In the genomic region with DNA sequence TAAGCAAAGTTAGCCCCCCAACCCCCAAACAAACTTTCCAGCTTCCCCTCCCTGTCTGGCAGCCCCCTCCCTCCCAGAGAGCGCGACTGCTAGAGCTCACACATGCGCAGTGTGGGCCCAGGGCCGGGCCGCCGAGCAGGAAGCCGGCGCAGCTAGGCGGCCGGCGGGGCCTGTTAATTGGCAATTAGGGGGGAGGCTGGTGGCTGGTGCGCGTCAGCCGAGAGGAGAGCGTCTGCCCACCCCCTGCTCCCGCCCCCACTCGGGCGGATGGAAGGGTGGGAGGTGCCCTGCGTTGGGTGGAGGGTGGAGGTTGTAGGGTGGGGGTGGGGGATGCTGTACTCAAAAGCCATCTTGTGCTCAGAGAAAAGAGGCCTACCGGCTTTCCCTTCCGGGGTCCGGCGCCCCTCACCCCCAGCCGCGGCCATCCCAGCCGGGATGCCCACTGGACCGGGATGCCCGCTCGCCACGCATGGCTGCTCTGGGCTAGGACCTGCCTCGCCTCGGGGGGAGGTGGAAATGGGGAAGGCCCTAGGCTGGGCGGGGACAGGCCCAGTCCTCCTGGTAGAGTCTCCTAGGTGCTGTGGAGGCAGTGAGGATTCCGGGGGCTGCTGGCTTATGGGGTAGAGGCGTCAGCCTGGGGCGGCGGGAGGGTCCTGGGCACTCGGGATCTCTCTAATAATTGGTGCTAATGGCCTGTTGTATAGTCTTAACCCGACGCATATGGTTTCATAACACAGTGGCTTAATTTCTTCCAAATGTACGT, we compare ENCODE assay signal across 8 cellular contexts. TPM values are rescaled to one million over a fixed set of nuclear protein-coding genes. Genes with fewer than 3 reads are reported as not detected.
DNase-seq lines count a peak whose midpoint lies in the region; ATAC-seq and TF ChIP-seq lines count a peak whose summit lies in the region.

No MANE protein-coding gene starts in this region.

- no peaks in the 10 kb centered on the region for H3K36me3 ChIP-seq in A673 (ENCODE audit: insufficient read depth, low read length, poor library complexity, severe bottlenecking)
- no peaks in the 10 kb centered on the region for H3K36me3 ChIP-seq in colonic mucosa
- no peaks in the 10 kb centered on the region for H3K36me3 ChIP-seq in right lobe of liver

- CTCF ChIA-PET in A673 (lab: Charles Lee): interaction anchor here (0.7 to 2.2 kb wide), 6 partner anchors 9 to 827 kb away, joined by 3 to 21 read pairs (median 12); partner anchors contain the start of genes HOXC10 and HOXC8

- peaks cover 59% of the 10 kb centered on the region for H3K4me1 ChIP-seq in A673 (ENCODE audit: insufficient read depth, low read length, poor library complexity, severe bottlenecking)
- H3K4me1 ChIP-seq in colonic mucosa: peaks cover 6% of the 10 kb centered on the region
- H3K4me1 ChIP-seq in right lobe of liver: peaks cover 0 to 4% (median 0%) of the 10 kb centered on the region in 4 donors

- 6% methylated on average over 14 of the region's 41 CpGs for WGBS in right lobe of liver (ENCODE audit: insufficient coverage, low coverage, low lambda C conversion rate, missing lambda C conversion rate)

- BruUV-seq in A673 (replicated peaks; lab: Mats Ljungman, UMichigan): TSS peak; percentile 27

- TF ChIP-seq CTCF in A673 (conservative IDR thresholded peaks at IDR 0.05; ENCODE audit: low read depth, low read length) (no peak), colonic mucosa (IDR thresholded peaks at IDR 0.05) (no peak), right lobe of liver (IDR thresholded peaks at IDR 0.05) (no peak)

- ATAC-seq in GM18520 (IDR thresholded peaks at IDR 0.05; ENCODE audit: unreplicated experiment): peak; percentile 58
- peak; percentile 73 for ATAC-seq in HG03045 (IDR thresholded peaks at IDR 0.05; ENCODE audit: unreplicated experiment)
- peak; percentile 66 to 85 (median 76) for ATAC-seq in right lobe of liver

- intact Hi-C loops in A673 (cut with micrococcal nuclease; ENCODE audit: unreplicated experiment): no loop called here
- intact Hi-C loops in colonic mucosa (cut with DNase I): no loop called here
- intact Hi-C loops in right lobe of liver (cut with DNase I): no loop called here

- peak overlapping the region; percentile 97 for H3K27ac ChIP-seq in A673 (ENCODE audit: low read depth, low read length, poor library complexity, severe bottlenecking)
- H3K27ac ChIP-seq in colonic mucosa: no peak overlapping the region
- H3K27ac ChIP-seq in right lobe of liver: no peak overlapping the region

- peak overlapping the region; percentile 40 to 73 for H3K9ac ChIP-seq in colonic mucosa (ENCODE audit: low read depth in 2 of 2, low read length in 2 of 2)

- H3K4me3 ChIP-seq in A673 (ENCODE audit: low read depth, low read length, poor library complexity, severe bottlenecking) (peak overlapping the region; percentile 68), colonic mucosa (peak overlapping the region; percentile 21), right lobe of liver (peak overlapping the region; percentile 6 to 39 (median 14))

- DNase-seq in A673 (ENCODE audit: low spot score) (peak; percentile 99), NCI-H2196 (lab: John Stamatoyannopoulos, UW; ENCODE audit: unreplicated experiment) (peak; percentile 97), colonic mucosa (peak; percentile 36), right lobe of liver (peak in 2 of 3 donors; percentile 68 to 69)
- DNase-seq in activated CD4-positive, CD25-positive, alpha-beta regulatory T cell treated with anti-CD3 and anti-CD28 coated beads, Interleukin-2, amount 50 U/mL, for 72 hours: peak; percentile 63
- peak; percentile 35 to 69 (median 45) for DNase-seq in stimulated activated CD4-positive, alpha-beta T cell treated with anti-CD3 and anti-CD28 coated beads, TNF-alpha, amount 100 ng/mL, for 24 hours (ENCODE audit: low read depth in 3 of 3)

- H3K9me3 ChIP-seq in A673 (ENCODE audit: low read depth, low read length, poor library complexity, severe bottlenecking) (no peaks in the 10 kb centered on the region), colonic mucosa (no peaks in the 10 kb centered on the region), right lobe of liver (no peaks in the 10 kb centered on the region)

- H3K27me3 ChIP-seq in A673 (replicated peaks; ENCODE audit: insufficient read depth, low read depth, low read length, poor library complexity): no peaks in the 10 kb centered on the region
- peaks cover 96% of the 10 kb centered on the region for H3K27me3 ChIP-seq in colonic mucosa
- peaks cover 0 to 68% of the 10 kb centered on the region in 2 donors for H3K27me3 ChIP-seq in right lobe of liver

- POLR2A ChIA-PET in A673 (lab: Charles Lee; ENCODE audit: low non-redundant PET): interaction anchor here (0.6 to 0.7 kb wide), 4 partner anchors 8 to 78 kb away, joined by 3 to 24 read pairs (median 10); no protein-coding TSS in a partner anchor

- TF ChIP-seq POLR2A in right lobe of liver (IDR thresholded peaks at IDR 0.05): no peak

RNA-seq across cellular contexts. Expression of gene HOXC8, which starts 9.2 kb away (rescaled TPM):
- 10.9 and 11.1 TPM in 2 replicates for total RNA-seq in A673 (2021)
- not detected for total RNA-seq in colonic mucosa
- total RNA-seq in right lobe of liver: not detected

RNA-seq across cellular contexts. Expression of gene HOXC6, which starts 10.2 kb away (rescaled TPM):
- total RNA-seq in A673 (2021) (20.8 and 22.3 TPM in 2 replicates), colonic mucosa (under 1 TPM in 1 of 2 donors, not detected in 1; 0.15 TPM), right lobe of liver (not detected)

RNA-seq across cellular contexts. Expression of gene HOXC5, which starts 14.8 kb away (rescaled TPM):
- 1.6 and 1.9 TPM in 2 replicates for total RNA-seq in A673 (2021)
- not detected for total RNA-seq in colonic mucosa
- not detected for total RNA-seq in right lobe of liver

RNA-seq across cellular contexts. Expression of gene HOXC9, which starts 18.1 kb away (rescaled TPM):
- total RNA-seq in A673 (2021) (21.1 and 22.3 TPM in 2 replicates), colonic mucosa (not detected), right lobe of liver (not detected)

RNA-seq across cellular contexts. Expression of gene HOXC10, which starts 33.1 kb away (rescaled TPM):
- total RNA-seq in A673 (2021) (27.8 and 30.4 TPM in 2 replicates), colonic mucosa (not detected), right lobe of liver (not detected)

Comparison
In these comparisons a context has a peak if more than half of its experiments do, and no peak if none do; other contexts are left out.
1. DNase-seq: peak in every context shown above with its lines; median percentile 99 in A673; 97 in NCI-H2196; 68 in right lobe of liver; 63 in activated CD4-positive, CD25-positive, alpha-beta regulatory T cell treated with anti-CD3 and anti-CD28 coated beads, Interleukin-2, amount 50 U/mL, for 72 hours; 45 in stimulated activated CD4-positive, alpha-beta T cell treated with anti-CD3 and anti-CD28 coated beads, TNF-alpha, amount 100 ng/mL, for 24 hours; 36 in colonic mucosa.
2. H3K4me3 ChIP-seq: peak in every context shown above with its lines; median percentile 68 in A673; 21 in colonic mucosa; 14 in right lobe of liver.
3. RNA of gene HOXC8, which starts 9.2 kb away (total RNA-seq): 10.9 to 11.1 TPM in A673; not detected in colonic mucosa and not detected in right lobe of liver; every median in the first group is over 10 times any median in the second.
4. RNA of gene HOXC6, which starts 10.2 kb away (total RNA-seq): 20.8 to 22.3 TPM in A673; 0.15 TPM in colonic mucosa and not detected in right lobe of liver; every median in the first group is over 10 times any median in the second.
5. Peak in every context shown above with its lines, with median percentiles within 50 percentile points of each other: ATAC-seq.